13 cellular contexts compared by ENCODE assay signal in genomic region chr2:42879116-42879705, GRCh38.
DNase-seq lines count a peak whose midpoint lies in the region; ATAC-seq and TF ChIP-seq lines count a peak whose summit lies in the region.
"Had no signal": no experiment of that assay in that cellular context is flagged by ENCODE, and none has a peak within 500 bp of the region (broad histone marks: within the 10 kb centered on the region; RNA-seq: fewer than 3 reads in every experiment).

No MANE protein-coding gene starts in this region.

- TF ChIP-seq POLR2A in sigmoid colon (IDR thresholded peaks at IDR 0.05), result no peak

- ATAC-seq in HG02759 (IDR thresholded peaks at IDR 0.05; ENCODE audit: unreplicated experiment) (peak; percentile 15), GM18868 (IDR thresholded peaks at IDR 0.05; ENCODE audit: unreplicated experiment) (no peak), GM19452 (IDR thresholded peaks at IDR 0.05; ENCODE audit: unreplicated experiment) (no peak)
- ATAC-seq: mucosa of descending colon had no signal

- H3K36me3 ChIP-seq in esophagus (ENCODE audit: control insufficient read depth in 2 of 2, insufficient read depth in 2 of 2, low read length in 1 of 2) (no peaks in the 10 kb centered on the region), sigmoid colon (no peaks in the 10 kb centered on the region)

- intact Hi-C loops in sigmoid colon (cut with DNase I), result no loop called here

- H3K9me3 ChIP-seq in esophagus (ENCODE audit: control insufficient read depth in 2 of 2, insufficient read depth in 1 of 2, low read depth in 1 of 2, low read length in 1 of 2), result no peaks in the 10 kb centered on the region
- no peaks in the 10 kb centered on the region for H3K9me3 ChIP-seq in sigmoid colon
- H3K9me3 ChIP-seq: mucosa of descending colon had no signal

- H3K4me1 ChIP-seq in esophagus (ENCODE audit: control insufficient read depth in 2 of 2, insufficient read depth in 2 of 2, low read length in 1 of 2) (peaks cover 14 to 20% of the 10 kb centered on the region in 2 donors), sigmoid colon (peaks cover 0 to 29% (median 25%) of the 10 kb centered on the region in 4 donors)

- no peak for TF ChIP-seq CTCF in sigmoid colon (IDR thresholded peaks at IDR 0.05)

- H3K27me3 ChIP-seq in esophagus (ENCODE audit: control insufficient read depth in 1 of 2, insufficient read depth in 2 of 2, low read length in 2 of 2) (no peaks in the 10 kb centered on the region), sigmoid colon (no peaks in the 10 kb centered on the region)

- H3K27ac ChIP-seq in esophagus (ENCODE audit: low read depth in 2 of 2, low read length in 1 of 2), result peak overlapping the region; percentile 20 to 57
- peak overlapping the region; percentile 18 to 33 (median 26) for H3K27ac ChIP-seq in sigmoid colon

- DNase-seq in DMS79 treated with DMSO at 0.1 percent for 48 hours (lab: John Stamatoyannopoulos, UW) (peak; percentile 55), sigmoid colon (no peak), DMS53 (lab: John Stamatoyannopoulos, UW) (no peak), NCI-H526 treated with DMSO at 0.1 percent for 48 hours (lab: John Stamatoyannopoulos, UW) (no peak)
- DNase-seq: cortex of kidney, EL, mucosa of descending colon, NCI-H2029, SHP77 had no signal

- H3K4me3 ChIP-seq in esophagus (ENCODE audit: low read depth in 1 of 2, low read length in 2 of 2) (no peak overlapping the region), sigmoid colon (no peak overlapping the region)
- H3K4me3 ChIP-seq: mucosa of descending colon had no signal

- 66 to 68% methylated on average over 6 of the region's 6 CpGs for WGBS in esophagus, 2 donors
- 48 to 77% methylated on average over 6 of the region's 6 CpGs for WGBS in sigmoid colon, 2 donors

- TF ChIP-seq EP300 in sigmoid colon (IDR thresholded peaks at IDR 0.05), result no peak
